In genomic region chr12:100926669-100927248, GRCh38 we compare ENCODE assay signal across 10 cellular contexts.
A peak's percentile ranks its signal among the peaks of the same experiment; 100 is the strongest.
DNase-seq lines count a peak whose midpoint lies in the region; ATAC-seq, FAIRE-seq and TF ChIP-seq lines count a peak whose summit lies in the region.
"Had no signal": no experiment of that assay in that cellular context is flagged by ENCODE, and none has a peak within 500 bp of the region (broad histone marks: within the 10 kb centered on the region; RNA-seq: fewer than 3 reads in every experiment).

No MANE protein-coding gene starts in this region.

- ATAC-seq in SK-N-SH treated with all-trans-retinoic acid at 6 μM for 48 hours (peak; percentile 93), HG03139 (IDR thresholded peaks at IDR 0.05; ENCODE audit: unreplicated experiment) (no peak)
- ATAC-seq: K562 had no signal

- CTCF ChIA-PET in A673 (lab: Charles Lee) = interaction anchor here (0.7 kb wide), 1 partner anchor 14 kb away, joined by 4 read pairs; no protein-coding TSS in a partner anchor

- H3K36me3 ChIP-seq in A673 (ENCODE audit: insufficient read depth, low read length, poor library complexity, severe bottlenecking) = no peaks in the 10 kb centered on the region

- H3K4me1 ChIP-seq in A673 (ENCODE audit: insufficient read depth, low read length, poor library complexity, severe bottlenecking) = no peaks in the 10 kb centered on the region

- no peak overlapping the region for H3K27ac ChIP-seq in A673 (ENCODE audit: low read depth, low read length, poor library complexity, severe bottlenecking)

- H3K27me3 ChIP-seq in A673 (replicated peaks; ENCODE audit: insufficient read depth, low read depth, low read length, poor library complexity) = no peaks in the 10 kb centered on the region

- no peak for TF ChIP-seq POLR2A in H54 (IDR thresholded peaks at IDR 0.05; ENCODE audit: low read depth, low read length)

- intact Hi-C loops in A673 (cut with micrococcal nuclease; ENCODE audit: unreplicated experiment) = no loop called here

- BruUV-seq in A673 (replicated peaks; lab: Mats Ljungman, UMichigan) = no TSS peak

- DNase-seq in A673 (ENCODE audit: low spot score) (peak; percentile 53), H54 (ENCODE audit: insufficient read length, low spot score) (no peak), iPS-NIHi7 (ENCODE audit: extremely low spot score) (peak; percentile 82), SKM-1 treated with dmso at 0.1 percent for 144 hours (lab: John Stamatoyannopoulos, UW; ENCODE audit: unreplicated experiment) (no peak), NCI-H526 treated with DMSO at 0.1 percent for 48 hours (lab: John Stamatoyannopoulos, UW) (no peak), activated gamma-delta T cell treated with Interleukin-2 at 50 U/mL for 16 hours (no peak)
- DNase-seq: activated CD4-positive, CD25-positive, alpha-beta regulatory T cell had no signal

- no peak overlapping the region for H3K4me3 ChIP-seq in A673 (ENCODE audit: low read depth, low read length, poor library complexity, severe bottlenecking)
- H3K4me3 ChIP-seq: K562 had no signal

- H3K9me3 ChIP-seq in A673 (ENCODE audit: low read depth, low read length, poor library complexity, severe bottlenecking) = no peaks in the 10 kb centered on the region

- FAIRE-seq in H54 (lab: Jason Lieb, UNC) = peak; percentile 68
- FAIRE-seq: K562 had no signal

- POLR2A ChIA-PET in A673 (lab: Charles Lee; ENCODE audit: low non-redundant PET) = interaction anchor here (0.8 kb wide), 1 partner anchor 698 kb away, joined by 3 read pairs; no protein-coding TSS in a partner anchor

- peak; percentile 63 for TF ChIP-seq CTCF in A673 (conservative IDR thresholded peaks at IDR 0.05; ENCODE audit: low read depth, low read length)

TF ChIP-seq in SK-N-SH treated with all-trans-retinoic acid at 6 μM for 48 hours, 23 proteins besides CTCF, POLR2A, EP300 and RAD21:
- TF ChIP-seq CSRNP3 (CRISPR knock-in tag; IDR thresholded peaks at IDR 0.05) (no peak), SNAI2 (CRISPR knock-in tag; IDR thresholded peaks at IDR 0.05) (no peak), ZNF565 (CRISPR knock-in tag; conservative IDR thresholded peaks at IDR 0.05; ENCODE audit: low read depth) (no peak), ESRRG (CRISPR knock-in tag; IDR thresholded peaks at IDR 0.05) (no peak), ZNF70 (CRISPR knock-in tag; IDR thresholded peaks at IDR 0.05) (no peak)

Comparison
In these comparisons a context has a peak if more than half of its experiments do, and no peak if none do; other contexts are left out.
1. DNase-seq: peak in A673 (single experiment) and iPS-NIHi7 (single experiment); none in H54 (single experiment), SKM-1 treated with dmso at 0.1 percent for 144 hours (single experiment), NCI-H526 treated with DMSO at 0.1 percent for 48 hours (single experiment) and activated gamma-delta T cell treated with Interleukin-2 at 50 U/mL for 16 hours (single experiment).